Comparison of ENCODE assay signal across 20 cellular contexts in the genomic region with DNA sequence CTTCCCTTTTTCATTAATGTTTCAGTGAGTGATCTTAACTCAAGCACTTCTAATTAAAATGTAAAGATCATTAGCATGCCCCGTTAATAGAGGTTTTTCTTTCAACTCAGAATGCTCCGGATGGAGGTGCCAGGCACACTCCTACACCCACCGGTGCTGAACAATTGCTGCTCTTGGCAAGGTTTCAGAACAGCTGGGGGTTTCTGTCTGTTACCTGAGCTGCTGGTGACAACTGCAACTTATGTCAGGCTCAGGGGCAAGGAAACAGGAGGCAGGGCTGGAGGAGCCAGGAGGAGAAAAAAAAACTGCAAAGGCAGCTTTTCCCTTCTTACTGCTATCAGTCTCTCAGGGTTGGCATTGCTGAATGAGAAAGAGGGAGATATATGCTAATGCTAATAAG.
DNase-seq lines count a peak whose midpoint lies in the region; ATAC-seq and TF ChIP-seq lines count a peak whose summit lies in the region.
"Had no signal": no experiment of that assay in that cellular context is flagged by ENCODE, and none has a peak within 500 bp of the region (broad histone marks: within the 10 kb centered on the region; RNA-seq: fewer than 3 reads in every experiment).

No MANE protein-coding gene starts in this region.

- H3K27me3 ChIP-seq in MM.1S (replicated peaks; ENCODE audit: insufficient read depth, low read length) (no peaks in the 10 kb centered on the region), mesendoderm (ENCODE audit: insufficient read depth, low read length, poor library complexity) (no peaks in the 10 kb centered on the region)
- H3K27me3 ChIP-seq: pancreas had no signal

- H3K27ac ChIP-seq in MM.1S (ENCODE audit: low read length), result peak overlapping the region; percentile 8; the same call in 1 of the 2 replicates
- H3K27ac ChIP-seq in mesendoderm (ENCODE audit: low read depth, low read length), result no peak overlapping the region
- H3K27ac ChIP-seq: epithelial cell of prostate, HL-60, lower lobe of right lung, pancreas had no signal

- ATAC-seq in HG02759 (IDR thresholded peaks at IDR 0.05; ENCODE audit: unreplicated experiment) (no peak), left cardiac atrium (no peak)
- ATAC-seq: activated naive CD8-positive, alpha-beta T cell treated with anti-CD3 and anti-CD28 coated beads, Interleukin-2, amount 50 U/mL, for 24 hours; lower lobe of right lung; naive thymus-derived CD4-positive, alpha-beta T cell; pancreas; Right ventricle myocardium inferior; T-helper 17 cell had no signal

- H4K8ac ChIP-seq in mesendoderm (ENCODE audit: low read depth, low read length), result no peak overlapping the region

- TF ChIP-seq CTCF in MM.1S (IDR thresholded peaks at IDR 0.05; ENCODE audit: low read length), result no peak

- H3K9ac ChIP-seq in MM.1S (ENCODE audit: low read length) (no peak overlapping the region), mesendoderm (ENCODE audit: low read length) (no peak overlapping the region)

- H3K4me3 ChIP-seq in MM.1S (ENCODE audit: low read length) (no peak overlapping the region), mesendoderm (ENCODE audit: low read length) (no peak overlapping the region)
- H3K4me3 ChIP-seq: lower lobe of right lung, pancreas had no signal

- no peak overlapping the region for H3K23ac ChIP-seq in mesendoderm (ENCODE audit: low read length)

- intact Hi-C loops in left cardiac atrium (cut with DNase I), result no loop called here

- no peak overlapping the region for H2AK5ac ChIP-seq in mesendoderm (ENCODE audit: low read length)

- no peak overlapping the region for H2BK120ac ChIP-seq in mesendoderm (ENCODE audit: low read depth, low read length)

- no peak overlapping the region for H2BK5ac ChIP-seq in mesendoderm (ENCODE audit: low read length)

- H3K9me3 ChIP-seq in MM.1S (replicated peaks; ENCODE audit: insufficient read depth, low read length), result no peaks in the 10 kb centered on the region
- H3K9me3 ChIP-seq: lower lobe of right lung, pancreas had no signal

- H3F3A ChIP-seq in MM.1S (ENCODE audit: insufficient read depth, low read length), result no peaks in the 10 kb centered on the region

- H2BK15ac ChIP-seq in mesendoderm (replicated peaks; ENCODE audit: low read depth), result no peak overlapping the region

- WGBS in mesendoderm (ENCODE audit: extremely low coverage, insufficient coverage, low lambda C conversion rate), result no CpG with 5 or more reads among the region's 3 CpGs

- 0 out of 2 replicates have a peak, but pooled peaks cover 5% of the 10 kb centered on the region for H3K4me1 ChIP-seq in MM.1S (ENCODE audit: low read length)
- H3K4me1 ChIP-seq in mesendoderm (ENCODE audit: control insufficient read depth, low read depth, low read length), result no peaks in the 10 kb centered on the region
- H3K4me1 ChIP-seq: lower lobe of right lung, pancreas had no signal

- H2AFZ ChIP-seq in MM.1S (ENCODE audit: low read length), result 0 out of 2 replicates have a peak overlapping the region, but pooled peaks have one; percentile 15

- H3K36me3 ChIP-seq in MM.1S (replicated peaks; ENCODE audit: insufficient read depth, low read length), result no peaks in the 10 kb centered on the region
- no peaks in the 10 kb centered on the region for H3K36me3 ChIP-seq in mesendoderm (ENCODE audit: control insufficient read depth, insufficient read depth, low read length)
- H3K36me3 ChIP-seq: lower lobe of right lung, pancreas had no signal

- no peak overlapping the region for H4K5ac ChIP-seq in mesendoderm (ENCODE audit: low read length)

- no peaks in the 10 kb centered on the region for H4K20me1 ChIP-seq in MM.1S (ENCODE audit: insufficient read depth, low read length)

- H3K56ac ChIP-seq in mesendoderm (ENCODE audit: low read length), result no peak overlapping the region

- no peaks in the 10 kb centered on the region for H3K79me2 ChIP-seq in MM.1S (ENCODE audit: low read length)
- no peaks in the 10 kb centered on the region for H3K79me2 ChIP-seq in mesendoderm (ENCODE audit: control insufficient read depth, insufficient read depth, low read length)

- H3K9me2 ChIP-seq in MM.1S (replicated peaks; ENCODE audit: insufficient read depth, low read length), result no peaks in the 10 kb centered on the region

- no peak overlapping the region for H3K4ac ChIP-seq in mesendoderm (ENCODE audit: low read depth, low read length)

- no peak overlapping the region for H3K18ac ChIP-seq in mesendoderm (ENCODE audit: low read length)

- H3K4me2 ChIP-seq in MM.1S (ENCODE audit: low read depth, low read length), result peak overlapping the region; percentile 7; the same call in 1 of the 2 replicates
- no peak overlapping the region for H3K4me2 ChIP-seq in mesendoderm (ENCODE audit: low read length)

- H3K79me1 ChIP-seq in mesendoderm (ENCODE audit: low read length), result no peaks in the 10 kb centered on the region

- peak; percentile 32 for DNase-seq in DMS153 treated with DMSO at 0.1 percent for 48 hours (lab: John Stamatoyannopoulos, UW; ENCODE audit: unreplicated experiment)
- peak; percentile 70 for DNase-seq in MM.1S
- peak; percentile 44 for DNase-seq in NCI-H748 treated with DMSO at 0.1 percent for 48 hours (lab: John Stamatoyannopoulos, UW)
- peak; percentile 12 for DNase-seq in mesendoderm
- DNase-seq in SW 1271 (lab: John Stamatoyannopoulos, UW), result no peak
- DNase-seq in left cardiac atrium, result no peak
- DNase-seq: activated CD4-positive, CD25-positive, alpha-beta regulatory T cell; activated naive CD8-positive, alpha-beta T cell treated with anti-CD3 and anti-CD28 coated beads, Interleukin-2, amount 50 U/mL, for 24 hours; dermis blood vessel endothelial cell; foreskin melanocyte; lower lobe of right lung; naive thymus-derived CD4-positive, alpha-beta T cell; NCI-H1092; pancreas; stimulated activated CD4-positive, alpha-beta T cell treated with anti-CD3 and anti-CD28 coated beads, Interleukin-2, amount 100 ng/mL, for 24 hours; T-helper 17 cell had no signal

Comparison
In these comparisons a context has a peak if more than half of its experiments do, and no peak if none do; other contexts are left out.
1. DNase-seq: peak in DMS153 treated with DMSO at 0.1 percent for 48 hours (single experiment), MM.1S (single experiment), NCI-H748 treated with DMSO at 0.1 percent for 48 hours (single experiment) and mesendoderm (single experiment); none in SW 1271 (0 of 2) and left cardiac atrium (single experiment).